Comparison of ENCODE assay signal across 1 cellular context in the genomic region with DNA sequence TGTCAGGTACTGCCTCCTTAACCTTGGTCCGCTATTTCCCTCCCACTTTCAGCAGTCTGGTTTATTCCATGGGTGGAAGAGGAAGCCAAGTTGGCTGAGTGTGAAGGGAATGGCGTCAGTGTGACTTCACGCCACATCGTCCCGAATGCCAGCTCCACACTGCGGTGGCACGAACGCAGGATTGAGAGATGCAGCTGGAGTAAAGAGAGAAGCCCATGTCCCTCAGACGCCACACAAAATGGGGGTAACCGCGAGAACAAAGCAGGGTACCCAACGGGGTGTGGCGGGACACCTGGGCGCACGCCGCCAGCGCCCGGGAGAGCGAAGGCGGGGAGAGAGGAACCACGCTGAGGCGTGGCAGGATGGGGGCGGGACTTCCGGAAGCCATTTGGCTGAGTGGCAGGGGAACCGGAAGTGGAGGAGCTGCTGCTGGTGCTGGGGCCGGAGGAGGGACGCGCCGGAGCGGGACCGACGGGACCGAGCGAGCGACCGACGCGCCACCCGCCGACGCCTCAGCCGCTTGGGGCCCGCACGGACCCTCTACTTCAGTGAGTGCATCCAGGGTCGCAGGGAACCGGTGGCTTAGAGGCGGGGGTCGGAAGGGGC.
TF ChIP-seq lines count a peak whose summit lies in the region.

A gene with protein sequence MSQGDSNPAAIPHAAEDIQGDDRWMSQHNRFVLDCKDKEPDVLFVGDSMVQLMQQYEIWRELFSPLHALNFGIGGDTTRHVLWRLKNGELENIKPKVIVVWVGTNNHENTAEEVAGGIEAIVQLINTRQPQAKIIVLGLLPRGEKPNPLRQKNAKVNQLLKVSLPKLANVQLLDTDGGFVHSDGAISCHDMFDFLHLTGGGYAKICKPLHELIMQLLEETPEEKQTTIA (plus strand): TSS at position 417 of the 606 bp plus-strand sequence. CDS start 8,161 bp downstream, outside the sequence.

TF ChIP-seq in K562, 482 proteins besides CTCF, POLR2A, EP300 and RAD21 (continued from another document and continues in another):
- TF ChIP-seq, protein P1, sequence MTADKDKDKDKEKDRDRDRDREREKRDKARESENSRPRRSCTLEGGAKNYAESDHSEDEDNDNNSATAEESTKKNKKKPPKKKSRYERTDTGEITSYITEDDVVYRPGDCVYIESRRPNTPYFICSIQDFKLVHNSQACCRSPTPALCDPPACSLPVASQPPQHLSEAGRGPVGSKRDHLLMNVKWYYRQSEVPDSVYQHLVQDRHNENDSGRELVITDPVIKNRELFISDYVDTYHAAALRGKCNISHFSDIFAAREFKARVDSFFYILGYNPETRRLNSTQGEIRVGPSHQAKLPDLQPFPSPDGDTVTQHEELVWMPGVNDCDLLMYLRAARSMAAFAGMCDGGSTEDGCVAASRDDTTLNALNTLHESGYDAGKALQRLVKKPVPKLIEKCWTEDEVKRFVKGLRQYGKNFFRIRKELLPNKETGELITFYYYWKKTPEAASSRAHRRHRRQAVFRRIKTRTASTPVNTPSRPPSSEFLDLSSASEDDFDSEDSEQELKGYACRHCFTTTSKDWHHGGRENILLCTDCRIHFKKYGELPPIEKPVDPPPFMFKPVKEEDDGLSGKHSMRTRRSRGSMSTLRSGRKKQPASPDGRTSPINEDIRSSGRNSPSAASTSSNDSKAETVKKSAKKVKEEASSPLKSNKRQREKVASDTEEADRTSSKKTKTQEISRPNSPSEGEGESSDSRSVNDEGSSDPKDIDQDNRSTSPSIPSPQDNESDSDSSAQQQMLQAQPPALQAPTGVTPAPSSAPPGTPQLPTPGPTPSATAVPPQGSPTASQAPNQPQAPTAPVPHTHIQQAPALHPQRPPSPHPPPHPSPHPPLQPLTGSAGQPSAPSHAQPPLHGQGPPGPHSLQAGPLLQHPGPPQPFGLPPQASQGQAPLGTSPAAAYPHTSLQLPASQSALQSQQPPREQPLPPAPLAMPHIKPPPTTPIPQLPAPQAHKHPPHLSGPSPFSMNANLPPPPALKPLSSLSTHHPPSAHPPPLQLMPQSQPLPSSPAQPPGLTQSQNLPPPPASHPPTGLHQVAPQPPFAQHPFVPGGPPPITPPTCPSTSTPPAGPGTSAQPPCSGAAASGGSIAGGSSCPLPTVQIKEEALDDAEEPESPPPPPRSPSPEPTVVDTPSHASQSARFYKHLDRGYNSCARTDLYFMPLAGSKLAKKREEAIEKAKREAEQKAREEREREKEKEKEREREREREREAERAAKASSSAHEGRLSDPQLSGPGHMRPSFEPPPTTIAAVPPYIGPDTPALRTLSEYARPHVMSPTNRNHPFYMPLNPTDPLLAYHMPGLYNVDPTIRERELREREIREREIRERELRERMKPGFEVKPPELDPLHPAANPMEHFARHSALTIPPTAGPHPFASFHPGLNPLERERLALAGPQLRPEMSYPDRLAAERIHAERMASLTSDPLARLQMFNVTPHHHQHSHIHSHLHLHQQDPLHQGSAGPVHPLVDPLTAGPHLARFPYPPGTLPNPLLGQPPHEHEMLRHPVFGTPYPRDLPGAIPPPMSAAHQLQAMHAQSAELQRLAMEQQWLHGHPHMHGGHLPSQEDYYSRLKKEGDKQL (CRISPR knock-in tag; IDR thresholded peaks at IDR 0.05; ENCODE audit: borderline replicate concordance): no peak
- TF ChIP-seq PHF21A (IDR thresholded peaks at IDR 0.05; ENCODE audit: borderline replicate concordance, low read depth) (peak; percentile 8; the same call in 1 of the 2 replicates), ZNF57 (CRISPR knock-in tag; IDR thresholded peaks at IDR 0.05) (no peak), BDP1 (IDR thresholded peaks at IDR 0.05; ENCODE audit: insufficient read depth, insufficient read length) (no peak), NCOA6 (IDR thresholded peaks at IDR 0.05) (no peak), YY1 (IDR thresholded peaks at IDR 0.05; ENCODE audit: borderline replicate concordance in 1 of 3, control insufficient read depth in 1 of 3, extremely low read depth in 1 of 3, insufficient read depth in 3 of 3, insufficient read length in 1 of 3, insufficient replicate concordance in 2 of 3, low read depth in 1 of 3, low read length in 2 of 3) (peak in 2 of 3 experiments; percentile 52 to 80), JUNB (CRISPR knock-in tag; conservative IDR thresholded peaks at IDR 0.05) (no peak), MTA2 (IDR thresholded peaks at IDR 0.05; ENCODE audit: low read depth) (no peak), MAFK (IDR thresholded peaks at IDR 0.05; ENCODE audit: low read length) (no peak), NFXL1 (CRISPR knock-in tag; IDR thresholded peaks at IDR 0.05) (no peak), KDM5B (IDR thresholded peaks at IDR 0.05; ENCODE audit: insufficient replicate concordance, low read depth, low read length) (peak; percentile 97), NEUROD1 (IDR thresholded peaks at IDR 0.05; ENCODE audit: borderline replicate concordance, low read depth, low read length, partially characterized antibody) (peak; percentile 36), CEBPG (CRISPR knock-in tag; IDR thresholded peaks at IDR 0.05) (no peak), CEBPG (tag; conservative IDR thresholded peaks at IDR 0.05 in 1 of 2, IDR thresholded peaks at IDR 0.05 in 1 of 2) (no peak), EP400 (IDR thresholded peaks at IDR 0.05) (peak; percentile 97), HDAC6 (IDR thresholded peaks at IDR 0.05; ENCODE audit: low read depth, low read length) (no peak), MCM2 (IDR thresholded peaks at IDR 0.05; ENCODE audit: low read depth) (no peak), MTF1 (CRISPR knock-in tag; IDR thresholded peaks at IDR 0.05; ENCODE audit: borderline replicate concordance) (no peak), KAT2B (IDR thresholded peaks at IDR 0.05; ENCODE audit: low read depth, low read length) (no peak), RBM22 (IDR thresholded peaks at IDR 0.05; ENCODE audit: low read depth, low read length, poor library complexity, severe bottlenecking) (no peak), ZNF324 (CRISPR knock-in tag; IDR thresholded peaks at IDR 0.05) (no peak), NFRKB (IDR thresholded peaks at IDR 0.05; ENCODE audit: low read depth) (peak; percentile 82), ZNF589 (CRISPR knock-in tag; IDR thresholded peaks at IDR 0.05; ENCODE audit: low read depth) (no peak)
- TF ChIP-seq, protein P2, sequence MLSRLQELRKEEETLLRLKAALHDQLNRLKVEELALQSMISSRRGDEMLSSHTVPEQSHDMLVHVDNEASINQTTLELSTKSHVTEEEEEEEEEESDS (CRISPR knock-in tag; IDR thresholded peaks at IDR 0.05): no peak
- TF ChIP-seq, protein P3, sequence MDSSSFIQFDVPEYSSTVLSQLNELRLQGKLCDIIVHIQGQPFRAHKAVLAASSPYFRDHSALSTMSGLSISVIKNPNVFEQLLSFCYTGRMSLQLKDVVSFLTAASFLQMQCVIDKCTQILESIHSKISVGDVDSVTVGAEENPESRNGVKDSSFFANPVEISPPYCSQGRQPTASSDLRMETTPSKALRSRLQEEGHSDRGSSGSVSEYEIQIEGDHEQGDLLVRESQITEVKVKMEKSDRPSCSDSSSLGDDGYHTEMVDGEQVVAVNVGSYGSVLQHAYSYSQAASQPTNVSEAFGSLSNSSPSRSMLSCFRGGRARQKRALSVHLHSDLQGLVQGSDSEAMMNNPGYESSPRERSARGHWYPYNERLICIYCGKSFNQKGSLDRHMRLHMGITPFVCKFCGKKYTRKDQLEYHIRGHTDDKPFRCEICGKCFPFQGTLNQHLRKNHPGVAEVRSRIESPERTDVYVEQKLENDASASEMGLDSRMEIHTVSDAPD (CRISPR knock-in tag; IDR thresholded peaks at IDR 0.05): no peak
- TF ChIP-seq, protein P4, sequence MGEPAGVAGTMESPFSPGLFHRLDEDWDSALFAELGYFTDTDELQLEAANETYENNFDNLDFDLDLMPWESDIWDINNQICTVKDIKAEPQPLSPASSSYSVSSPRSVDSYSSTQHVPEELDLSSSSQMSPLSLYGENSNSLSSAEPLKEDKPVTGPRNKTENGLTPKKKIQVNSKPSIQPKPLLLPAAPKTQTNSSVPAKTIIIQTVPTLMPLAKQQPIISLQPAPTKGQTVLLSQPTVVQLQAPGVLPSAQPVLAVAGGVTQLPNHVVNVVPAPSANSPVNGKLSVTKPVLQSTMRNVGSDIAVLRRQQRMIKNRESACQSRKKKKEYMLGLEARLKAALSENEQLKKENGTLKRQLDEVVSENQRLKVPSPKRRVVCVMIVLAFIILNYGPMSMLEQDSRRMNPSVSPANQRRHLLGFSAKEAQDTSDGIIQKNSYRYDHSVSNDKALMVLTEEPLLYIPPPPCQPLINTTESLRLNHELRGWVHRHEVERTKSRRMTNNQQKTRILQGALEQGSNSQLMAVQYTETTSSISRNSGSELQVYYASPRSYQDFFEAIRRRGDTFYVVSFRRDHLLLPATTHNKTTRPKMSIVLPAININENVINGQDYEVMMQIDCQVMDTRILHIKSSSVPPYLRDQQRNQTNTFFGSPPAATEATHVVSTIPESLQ (CRISPR knock-in tag; IDR thresholded peaks at IDR 0.05): 0 out of 2 replicates have a peak, but pooled peaks have one; percentile 61
- TF ChIP-seq, protein P5, sequence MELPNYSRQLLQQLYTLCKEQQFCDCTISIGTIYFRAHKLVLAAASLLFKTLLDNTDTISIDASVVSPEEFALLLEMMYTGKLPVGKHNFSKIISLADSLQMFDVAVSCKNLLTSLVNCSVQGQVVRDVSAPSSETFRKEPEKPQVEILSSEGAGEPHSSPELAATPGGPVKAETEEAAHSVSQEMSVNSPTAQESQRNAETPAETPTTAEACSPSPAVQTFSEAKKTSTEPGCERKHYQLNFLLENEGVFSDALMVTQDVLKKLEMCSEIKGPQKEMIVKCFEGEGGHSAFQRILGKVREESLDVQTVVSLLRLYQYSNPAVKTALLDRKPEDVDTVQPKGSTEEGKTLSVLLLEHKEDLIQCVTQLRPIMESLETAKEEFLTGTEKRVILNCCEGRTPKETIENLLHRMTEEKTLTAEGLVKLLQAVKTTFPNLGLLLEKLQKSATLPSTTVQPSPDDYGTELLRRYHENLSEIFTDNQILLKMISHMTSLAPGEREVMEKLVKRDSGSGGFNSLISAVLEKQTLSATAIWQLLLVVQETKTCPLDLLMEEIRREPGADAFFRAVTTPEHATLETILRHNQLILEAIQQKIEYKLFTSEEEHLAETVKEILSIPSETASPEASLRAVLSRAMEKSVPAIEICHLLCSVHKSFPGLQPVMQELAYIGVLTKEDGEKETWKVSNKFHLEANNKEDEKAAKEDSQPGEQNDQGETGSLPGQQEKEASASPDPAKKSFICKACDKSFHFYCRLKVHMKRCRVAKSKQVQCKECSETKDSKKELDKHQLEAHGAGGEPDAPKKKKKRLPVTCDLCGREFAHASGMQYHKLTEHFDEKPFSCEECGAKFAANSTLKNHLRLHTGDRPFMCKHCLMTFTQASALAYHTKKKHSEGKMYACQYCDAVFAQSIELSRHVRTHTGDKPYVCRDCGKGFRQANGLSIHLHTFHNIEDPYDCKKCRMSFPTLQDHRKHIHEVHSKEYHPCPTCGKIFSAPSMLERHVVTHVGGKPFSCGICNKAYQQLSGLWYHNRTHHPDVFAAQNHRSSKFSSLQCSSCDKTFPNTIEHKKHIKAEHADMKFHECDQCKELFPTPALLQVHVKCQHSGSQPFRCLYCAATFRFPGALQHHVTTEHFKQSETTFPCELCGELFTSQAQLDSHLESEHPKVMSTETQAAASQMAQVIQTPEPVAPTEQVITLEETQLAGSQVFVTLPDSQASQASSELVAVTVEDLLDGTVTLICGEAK (IDR thresholded peaks at IDR 0.05): peak; percentile 97
- TF ChIP-seq, protein P5 (CRISPR knock-in tag; IDR thresholded peaks at IDR 0.05): no peak
- TF ChIP-seq, protein P6, sequence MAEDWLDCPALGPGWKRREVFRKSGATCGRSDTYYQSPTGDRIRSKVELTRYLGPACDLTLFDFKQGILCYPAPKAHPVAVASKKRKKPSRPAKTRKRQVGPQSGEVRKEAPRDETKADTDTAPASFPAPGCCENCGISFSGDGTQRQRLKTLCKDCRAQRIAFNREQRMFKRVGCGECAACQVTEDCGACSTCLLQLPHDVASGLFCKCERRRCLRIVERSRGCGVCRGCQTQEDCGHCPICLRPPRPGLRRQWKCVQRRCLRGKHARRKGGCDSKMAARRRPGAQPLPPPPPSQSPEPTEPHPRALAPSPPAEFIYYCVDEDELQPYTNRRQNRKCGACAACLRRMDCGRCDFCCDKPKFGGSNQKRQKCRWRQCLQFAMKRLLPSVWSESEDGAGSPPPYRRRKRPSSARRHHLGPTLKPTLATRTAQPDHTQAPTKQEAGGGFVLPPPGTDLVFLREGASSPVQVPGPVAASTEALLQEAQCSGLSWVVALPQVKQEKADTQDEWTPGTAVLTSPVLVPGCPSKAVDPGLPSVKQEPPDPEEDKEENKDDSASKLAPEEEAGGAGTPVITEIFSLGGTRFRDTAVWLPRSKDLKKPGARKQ (CRISPR knock-in tag; IDR thresholded peaks at IDR 0.05): no peak
- TF ChIP-seq, protein P7, sequence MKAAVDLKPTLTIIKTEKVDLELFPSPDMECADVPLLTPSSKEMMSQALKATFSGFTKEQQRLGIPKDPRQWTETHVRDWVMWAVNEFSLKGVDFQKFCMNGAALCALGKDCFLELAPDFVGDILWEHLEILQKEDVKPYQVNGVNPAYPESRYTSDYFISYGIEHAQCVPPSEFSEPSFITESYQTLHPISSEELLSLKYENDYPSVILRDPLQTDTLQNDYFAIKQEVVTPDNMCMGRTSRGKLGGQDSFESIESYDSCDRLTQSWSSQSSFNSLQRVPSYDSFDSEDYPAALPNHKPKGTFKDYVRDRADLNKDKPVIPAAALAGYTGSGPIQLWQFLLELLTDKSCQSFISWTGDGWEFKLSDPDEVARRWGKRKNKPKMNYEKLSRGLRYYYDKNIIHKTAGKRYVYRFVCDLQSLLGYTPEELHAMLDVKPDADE (conservative IDR thresholded peaks at IDR 0.05; ENCODE audit: control insufficient read depth, low read depth, low read length): peak; percentile 61
